ENCODE assay signal across 8 cellular contexts in the genomic region with DNA sequence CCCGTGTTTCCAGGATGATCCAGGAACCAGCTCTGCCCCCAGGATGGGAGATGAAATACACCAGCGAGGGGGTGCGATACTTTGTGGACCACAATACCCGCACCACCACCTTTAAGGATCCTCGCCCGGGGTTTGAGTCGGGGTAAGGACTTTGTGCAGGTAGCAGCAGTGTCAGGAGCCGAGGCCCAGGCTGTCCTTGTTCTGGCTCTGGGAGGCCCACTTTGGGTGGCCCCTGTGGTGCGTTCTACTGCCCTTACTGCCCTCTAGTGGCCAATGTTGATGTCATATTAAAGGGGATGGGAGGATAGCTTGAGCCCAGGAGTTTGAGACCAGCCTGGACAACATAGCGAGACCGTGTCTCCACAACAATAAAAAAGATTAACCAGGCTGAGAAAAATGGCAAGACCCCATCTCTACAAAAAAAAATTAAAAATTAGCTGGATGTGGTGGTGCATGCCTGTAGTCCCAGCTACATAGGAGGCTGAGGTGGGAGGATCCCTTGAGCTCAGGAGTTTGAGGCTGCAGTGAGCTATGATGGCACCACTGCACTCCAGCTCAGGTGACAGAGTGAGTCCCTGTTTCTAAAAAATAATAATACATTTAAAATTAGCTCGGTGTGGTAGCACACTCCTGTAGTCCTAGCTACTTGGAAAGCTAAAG. TPM values are rescaled to one million over a fixed set of nuclear protein-coding genes. Genes with fewer than 3 reads are reported as not detected.
DNase-seq lines count a peak whose midpoint lies in the region; ATAC-seq and TF ChIP-seq lines count a peak whose summit lies in the region.

No MANE protein-coding gene starts in this region.

- DNase-seq in HT-29 (ENCODE audit: low spot score) (peak; percentile 77), SKM-1 treated with dmso at 0.1 percent for 144 hours (lab: John Stamatoyannopoulos, UW; ENCODE audit: unreplicated experiment) (peak; percentile 32), astrocyte of the hippocampus (ENCODE audit: low read depth, low spot score) (peak; percentile 79), hepatocyte (ENCODE audit: low spot score) (peak; percentile 79), smooth muscle cell (lab: John Stamatoyannopoulos, UW; ENCODE audit: unreplicated experiment) (peak; percentile 6)

- no peaks in the 10 kb centered on the region for H3K9me2 ChIP-seq in DOHH2 (replicated peaks; ENCODE audit: control insufficient read depth, low read length)
- no peaks in the 10 kb centered on the region for H3K9me2 ChIP-seq in hepatocyte (replicated peaks; ENCODE audit: insufficient read depth)

- no peaks in the 10 kb centered on the region for H3F3A ChIP-seq in DOHH2 (ENCODE audit: control insufficient read depth, insufficient read depth)
- H3F3A ChIP-seq in smooth muscle cell (ENCODE audit: low read depth): no peaks in the 10 kb centered on the region

- 75% methylated on average over 12 of the region's 12 CpGs for WGBS in hepatocyte (ENCODE audit: low lambda C conversion rate, missing lambda C conversion rate)
- 76% methylated on average over 12 of the region's 12 CpGs for WGBS in smooth muscle cell (ENCODE audit: low lambda C conversion rate)

- H3K36me3 ChIP-seq in DOHH2 (ENCODE audit: control insufficient read depth, low read length): no peaks in the 10 kb centered on the region
- H3K36me3 ChIP-seq in hepatocyte (replicated peaks; ENCODE audit: insufficient read depth, low read depth): no peaks in the 10 kb centered on the region
- H3K36me3 ChIP-seq in smooth muscle cell (ENCODE audit: low read depth): no peaks in the 10 kb centered on the region

- H3K4me2 ChIP-seq in DOHH2 (ENCODE audit: low read length) (no peak overlapping the region), hepatocyte (no peak overlapping the region), smooth muscle cell (no peak overlapping the region)

- H2AFZ ChIP-seq in hepatocyte (no peak overlapping the region), smooth muscle cell (ENCODE audit: low read depth) (no peak overlapping the region)

- H3K4me1 ChIP-seq in DOHH2 (ENCODE audit: control insufficient read depth, low read length): no peaks in the 10 kb centered on the region
- peaks cover 18% of the 10 kb centered on the region for H3K4me1 ChIP-seq in hepatocyte (ENCODE audit: insufficient read depth)
- H3K4me1 ChIP-seq in smooth muscle cell (ENCODE audit: low read depth): no peaks in the 10 kb centered on the region

- H3K9me3 ChIP-seq in DOHH2 (ENCODE audit: control insufficient read depth, insufficient read depth, low read length) (no peaks in the 10 kb centered on the region), hepatocyte (ENCODE audit: low read depth) (no peaks in the 10 kb centered on the region), smooth muscle cell (replicated peaks; ENCODE audit: low read depth) (no peaks in the 10 kb centered on the region)

- H4K20me1 ChIP-seq in DOHH2 (ENCODE audit: control insufficient read depth, insufficient read depth, low read depth, low read length) (no peaks in the 10 kb centered on the region), hepatocyte (ENCODE audit: insufficient read depth, poor library complexity, severe bottlenecking) (no peaks in the 10 kb centered on the region), smooth muscle cell (ENCODE audit: low read depth) (no peaks in the 10 kb centered on the region)

- H3K27ac ChIP-seq in DOHH2 (ENCODE audit: low read depth, low read length) (no peak overlapping the region), hepatocyte (no peak overlapping the region), smooth muscle cell (ENCODE audit: low read depth) (no peak overlapping the region)

- H3K4me3 ChIP-seq in DOHH2 (ENCODE audit: low read length) (no peak overlapping the region), hepatocyte (no peak overlapping the region), smooth muscle cell (no peak overlapping the region)

- H3K79me2 ChIP-seq in DOHH2 (ENCODE audit: control insufficient read depth, low read length) (no peaks in the 10 kb centered on the region), hepatocyte (no peaks in the 10 kb centered on the region), smooth muscle cell (ENCODE audit: low read depth) (no peaks in the 10 kb centered on the region)

- H3K9ac ChIP-seq in smooth muscle cell (ENCODE audit: low read depth): no peak overlapping the region

- no peak for ATAC-seq in GM21786 (IDR thresholded peaks at IDR 0.05; ENCODE audit: unreplicated experiment)
- no peak for ATAC-seq in GM18870 (IDR thresholded peaks at IDR 0.05; ENCODE audit: unreplicated experiment)

- H3K27me3 ChIP-seq in DOHH2 (ENCODE audit: control insufficient read depth, low read length) (no peaks in the 10 kb centered on the region), hepatocyte (no peaks in the 10 kb centered on the region), smooth muscle cell (ENCODE audit: low read depth) (no peaks in the 10 kb centered on the region)

- TF ChIP-seq CTCF in DOHH2 (IDR thresholded peaks at IDR 0.05; ENCODE audit: low read depth, low read length, poor library complexity, severe bottlenecking): peak; percentile 81
- TF ChIP-seq CTCF in hepatocyte (IDR thresholded peaks at IDR 0.05; ENCODE audit: poor library complexity): peak; percentile 75
- peak; percentile 74 for TF ChIP-seq CTCF in smooth muscle cell (IDR thresholded peaks at IDR 0.05; ENCODE audit: borderline replicate concordance, insufficient read depth, poor library complexity, severe bottlenecking)

RNA-seq across cellular contexts. Expression of gene CLEC18A, which starts 20.9 kb away (rescaled TPM):
- total RNA-seq in HT-29 (2014; rRNA removed; shearing (Covaris generic)): not detected in 2 replicates
- total RNA-seq in hepatocyte (1.3 and 1.9 TPM in 2 replicates), smooth muscle cell (0.45 and 2.1 TPM in 2 replicates)
- polyA plus RNA-seq in hepatocyte (0.26 and 0.37 TPM in 2 replicates), smooth muscle cell (0.76 and 1.6 TPM in 2 replicates)

Comparison
In these comparisons a context has a peak if more than half of its experiments do, and no peak if none do; other contexts are left out.
1. DNase-seq: peak in every context shown above with its lines; median percentile 79 in astrocyte of the hippocampus; 79 in hepatocyte; 77 in HT-29; 32 in SKM-1 treated with dmso at 0.1 percent for 144 hours; 6 in smooth muscle cell.